Comparison of ENCODE assay signal across 9 cellular contexts in the genomic region with DNA sequence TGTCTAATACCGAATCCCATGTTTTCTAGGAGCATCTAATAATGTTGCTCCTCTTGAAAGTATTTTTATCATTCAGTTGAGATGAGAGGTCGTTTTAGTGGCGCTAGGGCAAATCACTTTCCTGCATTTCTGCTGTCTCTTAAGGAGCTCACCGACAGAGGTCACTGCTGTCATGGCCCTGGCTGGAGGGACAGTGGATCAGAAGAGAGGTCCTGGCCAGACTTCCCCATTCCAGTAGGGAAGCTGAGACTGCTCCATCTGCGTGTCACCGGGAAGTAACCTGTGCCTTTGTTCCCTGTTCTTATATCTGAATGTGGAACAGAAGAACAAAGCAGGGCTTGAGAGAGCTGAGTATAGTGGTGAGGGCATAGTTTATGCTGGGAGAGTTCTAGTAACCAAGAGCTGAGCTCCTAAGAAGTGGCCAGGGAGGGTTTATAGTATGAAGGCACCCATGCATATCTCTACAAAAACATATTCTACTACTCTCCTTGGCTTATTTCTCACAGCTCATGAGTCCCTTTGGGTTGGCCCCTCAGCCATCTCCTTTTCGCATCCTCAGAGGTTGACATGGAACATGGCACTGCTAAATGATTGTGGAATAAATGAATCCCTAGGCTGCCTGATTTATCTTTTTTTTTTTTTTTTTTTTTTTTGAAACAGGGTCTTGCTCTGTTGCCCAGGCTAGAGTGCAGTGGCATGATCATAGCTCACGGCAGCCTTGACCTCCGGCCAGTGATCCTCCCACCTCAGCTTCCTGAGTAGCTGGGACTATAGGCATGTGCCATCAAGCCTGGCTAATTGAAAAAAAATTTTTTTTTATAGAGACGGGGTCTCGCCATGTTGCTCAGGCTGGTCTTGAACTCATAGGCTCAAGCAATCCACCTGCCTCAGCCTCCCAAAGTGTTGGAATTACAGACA. TPM values are rescaled to one million over a fixed set of nuclear protein-coding genes. Genes with fewer than 3 reads are reported as not detected.
DNase-seq lines count a peak whose midpoint lies in the region; ATAC-seq and TF ChIP-seq lines count a peak whose summit lies in the region.
"Had no signal": no experiment of that assay in that cellular context is flagged by ENCODE, and none has a peak within 500 bp of the region (broad histone marks: within the 10 kb centered on the region; RNA-seq: fewer than 3 reads in every experiment).

No MANE protein-coding gene starts in this region.

- H3K18ac ChIP-seq in trophoblast cell (ENCODE audit: low read length), result no peak overlapping the region

- H3K27me3 ChIP-seq in heart left ventricle, result no peaks in the 10 kb centered on the region
- H3K27me3 ChIP-seq in trophoblast cell (ENCODE audit: insufficient read depth, low read length), result no peaks in the 10 kb centered on the region

- H2AK5ac ChIP-seq in trophoblast cell (ENCODE audit: low read length), result no peak overlapping the region

- no peak overlapping the region for H3K14ac ChIP-seq in trophoblast cell (ENCODE audit: low read length)

- peak overlapping the region; percentile 17 for H2BK120ac ChIP-seq in trophoblast cell (ENCODE audit: insufficient read depth, low read length, poor library complexity)

- peak; percentile 43 to 75 (median 64) for TF ChIP-seq CTCF in heart left ventricle (IDR thresholded peaks at IDR 0.05)

- no peak overlapping the region for H3K4me3 Mint-ChIP-seq in activated naive CD8-positive, alpha-beta T cell treated with anti-CD3 and anti-CD28 coated beads for 36 hours

- ATAC-seq in heart left ventricle (peak; percentile 82 to 92 (median 88)), GM19035 (IDR thresholded peaks at IDR 0.05; ENCODE audit: unreplicated experiment) (no peak)

- H4K91ac ChIP-seq in trophoblast cell (ENCODE audit: low read depth, low read length), result no peak overlapping the region

- peaks cover 23% of the 10 kb centered on the region for H3K36me3 Mint-ChIP-seq in activated naive CD8-positive, alpha-beta T cell treated with anti-CD3 and anti-CD28 coated beads for 36 hours

- no peak overlapping the region for H2AFZ ChIP-seq in trophoblast cell (ENCODE audit: insufficient read depth, low read length, poor library complexity)
- H2AFZ ChIP-seq: PC-9 had no signal

- H4K12ac ChIP-seq in trophoblast cell (ENCODE audit: low read depth, low read length), result no peak overlapping the region

- DNase-seq in EL (peak; percentile 40), heart left ventricle (peak; percentile 63 to 72 (median 70)), trophoblast cell (peak; percentile 86 to 87), NCI-H345 (lab: John Stamatoyannopoulos, UW) (no peak), NCI-H1417 (lab: John Stamatoyannopoulos, UW) (no peak)
- DNase-seq in activated naive CD8-positive, alpha-beta T cell treated with anti-CD3 and anti-CD28 coated beads for 36 hours, result no peak
- no peak for DNase-seq in stimulated activated CD4-positive, alpha-beta T cell treated with anti-CD3 and anti-CD28 coated beads, Interleukin-15, amount 100 ng/mL, for 24 hours
- DNase-seq: PC-9 had no signal

- no peaks in the 10 kb centered on the region for H3K27me3 Mint-ChIP-seq in activated naive CD8-positive, alpha-beta T cell treated with anti-CD3 and anti-CD28 coated beads for 36 hours

- H3K27ac ChIP-seq in heart left ventricle (peak overlapping the region in 3 of 12 donors; percentile 26 to 68 (median 44)), trophoblast cell (ENCODE audit: low read depth, low read length) (no peak overlapping the region)
- H3K27ac ChIP-seq: PC-9 had no signal

- H3K9ac ChIP-seq in trophoblast cell (ENCODE audit: low read length), result peak overlapping the region; percentile 22

- no peaks in the 10 kb centered on the region for H3K9me3 Mint-ChIP-seq in activated naive CD8-positive, alpha-beta T cell treated with anti-CD3 and anti-CD28 coated beads for 36 hours

- H3K79me1 ChIP-seq in trophoblast cell (ENCODE audit: low read length), result no peaks in the 10 kb centered on the region

- no peak overlapping the region for H3K4me2 ChIP-seq in trophoblast cell (ENCODE audit: low read length)
- H3K4me2 ChIP-seq: PC-9 had no signal

- no peaks in the 10 kb centered on the region for H3K36me3 ChIP-seq in heart left ventricle
- H3K36me3 ChIP-seq in trophoblast cell (ENCODE audit: control insufficient read depth in 1 of 2, insufficient read depth in 2 of 2, low read length in 2 of 2), result no peaks in the 10 kb centered on the region

- H4K8ac ChIP-seq in trophoblast cell (ENCODE audit: low read depth, low read length), result peak overlapping the region; percentile 29

- peaks cover 43% of the 10 kb centered on the region for H3K4me1 Mint-ChIP-seq in activated naive CD8-positive, alpha-beta T cell treated with anti-CD3 and anti-CD28 coated beads for 36 hours

- H2BK5ac ChIP-seq in trophoblast cell (ENCODE audit: low read depth, low read length, poor library complexity), result no peak overlapping the region

- H3K4me3 ChIP-seq in heart left ventricle, result no peak overlapping the region
- no peak overlapping the region for H3K4me3 ChIP-seq in trophoblast cell (ENCODE audit: low read depth, low read length)
- H3K4me3 ChIP-seq: PC-9 had no signal

- 48 to 60% (median 53%) methylated on average over 11 of the region's 11 CpGs for WGBS in heart left ventricle, 4 donors
- no CpG with 5 or more reads among the region's 11 CpGs for WGBS in trophoblast cell (ENCODE audit: extremely low coverage, insufficient coverage, insufficient read length)

- intact Hi-C loops in heart left ventricle (cut with DNase I), result loop anchor here in 4 of 10 donors (2.0 to 10.0 kb wide), 4 partner anchors 46 to 272 kb away; a partner anchor contains a TSS

- H3K79me2 ChIP-seq in trophoblast cell (ENCODE audit: control insufficient read depth, insufficient read depth, low read length, poor library complexity), result peaks cover 4% of the 10 kb centered on the region

- H2BK12ac ChIP-seq in trophoblast cell (ENCODE audit: low read length), result no peak overlapping the region

- peak overlapping the region; percentile 52 for H3K23ac ChIP-seq in trophoblast cell (ENCODE audit: low read length)

- peak overlapping the region; percentile 31 for H3K27ac Mint-ChIP-seq in activated naive CD8-positive, alpha-beta T cell treated with anti-CD3 and anti-CD28 coated beads for 36 hours

- no peak for TF ChIP-seq POLR2A in heart left ventricle (IDR thresholded peaks at IDR 0.05)

- peaks cover 0 to 90% (median 32%) of the 10 kb centered on the region in 12 donors for H3K4me1 ChIP-seq in heart left ventricle
- peaks cover under 1 to 5% of the 10 kb centered on the region in 2 experiments for H3K4me1 ChIP-seq in trophoblast cell (ENCODE audit: control insufficient read depth in 1 of 2, insufficient read depth in 2 of 2, low read length in 2 of 2)

- no peaks in the 10 kb centered on the region for H3K9me3 ChIP-seq in heart left ventricle
- no peaks in the 10 kb centered on the region for H3K9me3 ChIP-seq in trophoblast cell (ENCODE audit: insufficient read depth, low read depth, low read length)

- peak overlapping the region; percentile 77 for H3K4ac ChIP-seq in trophoblast cell (ENCODE audit: low read depth, low read length)

RNA-seq across cellular contexts. Expression of a gene that starts 27.2 kb away (rescaled TPM):
- 100 to 1,000 TPM; 118 to 121 TPM for total RNA-seq in activated naive CD8-positive, alpha-beta T cell treated with anti-CD3 and anti-CD28 coated beads for 36 hours
- 100 to 1,000 TPM; 127 to 225 (median 196) TPM for total RNA-seq in heart left ventricle
- 100 to 1,000 TPM; 238 to 242 TPM for polyA plus RNA-seq in heart left ventricle
- 246 and 249 TPM in 2 replicates for polyA plus RNA-seq in trophoblast cell (2013)

RNA-seq across cellular contexts. Expression of a gene that starts 45.3 kb away (rescaled TPM):
- 1 to 10 TPM; 8.6 to 8.8 TPM for total RNA-seq in activated naive CD8-positive, alpha-beta T cell treated with anti-CD3 and anti-CD28 coated beads for 36 hours
- total RNA-seq in heart left ventricle, result 10 to 100 TPM; 13.5 to 47.7 (median 24.0) TPM
- 1 to 10 TPM; 2.7 to 7.0 TPM for polyA plus RNA-seq in heart left ventricle
- polyA plus RNA-seq in trophoblast cell (2013), result 6.1 and 6.2 TPM in 2 replicates

RNA-seq across cellular contexts. Expression of a gene that starts 51.6 kb away (rescaled TPM):
- 100 to 1,000 TPM in 1 of 2 experiments, 10 to 100 TPM in 1; 96.4 to 101 TPM for total RNA-seq in activated naive CD8-positive, alpha-beta T cell treated with anti-CD3 and anti-CD28 coated beads for 36 hours
- total RNA-seq in heart left ventricle, result 10 to 100 TPM; 19.8 to 36.7 (median 29.5) TPM
- 10 to 100 TPM; 50.3 to 79.5 TPM for polyA plus RNA-seq in heart left ventricle
- polyA plus RNA-seq in trophoblast cell (2013), result 61.9 and 63.3 TPM in 2 replicates

Comparison
In these comparisons a context has a peak if more than half of its experiments do, and no peak if none do; other contexts are left out.
1. DNase-seq: peak in EL (single experiment), heart left ventricle (5 of 5) and trophoblast cell (2 of 2); none in activated naive CD8-positive, alpha-beta T cell treated with anti-CD3 and anti-CD28 coated beads for 36 hours (single experiment), NCI-H345 (single experiment), stimulated activated CD4-positive, alpha-beta T cell treated with anti-CD3 and anti-CD28 coated beads, Interleukin-15, amount 100 ng/mL, for 24 hours (single experiment) and NCI-H1417 (0 of 3).